25 cellular contexts compared by ENCODE assay signal in the genomic region with DNA sequence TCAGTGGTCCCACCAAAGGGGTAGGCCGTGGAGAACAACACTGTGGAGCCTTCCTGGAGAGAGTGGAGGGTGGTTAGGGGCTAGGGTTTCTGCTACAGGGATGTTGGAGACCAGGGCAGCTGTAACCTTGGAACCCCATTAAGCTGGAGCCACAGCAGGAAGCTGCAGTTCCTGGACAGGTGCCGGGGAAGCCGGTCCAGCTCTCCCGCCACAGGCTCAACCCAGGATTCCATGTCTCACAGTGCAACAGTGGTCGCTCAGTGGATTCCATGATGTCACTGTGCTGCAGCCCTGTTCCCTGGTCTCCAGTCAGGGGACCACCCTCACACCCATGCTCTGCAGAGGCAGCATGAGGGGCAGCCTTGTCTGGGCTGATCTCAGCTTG.
"Had no signal": no experiment of that assay in that cellular context is flagged by ENCODE, and none has a peak within 500 bp of the region (broad histone marks: within the 10 kb centered on the region; RNA-seq: fewer than 3 reads in every experiment).

No MANE protein-coding gene starts in this region.

- H2AFZ ChIP-seq: parathyroid adenoma had no signal

- H3K4me1 ChIP-seq: esophagus squamous epithelium, left lung, parathyroid adenoma, right lobe of liver, tibial nerve, upper lobe of left lung, vagina had no signal

- H3K9ac ChIP-seq: parathyroid adenoma had no signal

- ATAC-seq: left lung; stimulated activated naive B cell treated with anti-CD40 and anti-IgM and Interleukin-4, amounts not matched to agents 10 μg/mL and 1 μg/mL and 100 μg/mL, for 72 hours had no signal

- H3K9me3 Mint-ChIP-seq: endodermal cell; natural killer cell treated with Interleukin-12 subunit alpha and Interleukin-12 subunit beta and Interleukin-15 and Interleukin-18, amount 100 ng/mL, for 72 hours; stimulated activated naive B cell treated with anti-CD40 and anti-IgM and Interleukin-4, amounts not matched to agents 10 μg/mL and 1 μg/mL and 100 μg/mL, for 72 hours; stimulated activated naive CD8-positive, alpha-beta T cell treated with anti-CD3 and anti-CD28 coated beads, Interleukin-15, Interleukin-2, amounts not matched to agents 100 ng/mL and 50 ng/mL, for 24 hours had no signal

- H3K27ac ChIP-seq: epithelial cell of prostate, esophagus squamous epithelium, heart right ventricle, left lung, parathyroid adenoma, right lobe of liver, thoracic aorta, tibial nerve, upper lobe of left lung, vagina had no signal

- DNase-seq: effector CD8-positive, alpha-beta T cell; endodermal cell; esophagus squamous epithelium; foreskin melanocyte; glutamatergic neuron; left cardiac atrium; left lung; mammary epithelial cell; mesendoderm; midbrain; naive B cell; right lobe of liver; stimulated activated CD4-positive, alpha-beta T cell treated with anti-CD3 and anti-CD28 coated beads, Interleukin-4, amount 100 ng/mL, for 4 hours; stimulated activated naive B cell treated with anti-CD40 and anti-IgM and Interleukin-4, amounts not matched to agents 10 μg/mL and 1 μg/mL and 100 μg/mL, for 72 hours had no signal

- H3K9me3 ChIP-seq: esophagus squamous epithelium, heart right ventricle, left lung, right lobe of liver, thoracic aorta, tibial nerve, upper lobe of left lung, vagina had no signal

- H3K27ac Mint-ChIP-seq: endodermal cell; naive B cell; natural killer cell treated with Interleukin-12 subunit alpha and Interleukin-12 subunit beta and Interleukin-15 and Interleukin-18, amount 100 ng/mL, for 72 hours; progenitor cell of endocrine pancreas; stimulated activated naive B cell treated with anti-CD40 and anti-IgM and Interleukin-4, amounts not matched to agents 10 μg/mL and 1 μg/mL and 100 μg/mL, for 72 hours; stimulated activated naive CD8-positive, alpha-beta T cell treated with anti-CD3 and anti-CD28 coated beads, Interleukin-15, Interleukin-2, amounts not matched to agents 100 ng/mL and 50 ng/mL, for 24 hours had no signal

- H3K4me3 ChIP-seq: esophagus squamous epithelium, heart right ventricle, left lung, right lobe of liver, thoracic aorta, tibial nerve, upper lobe of left lung, vagina had no signal

- H3K4me3 Mint-ChIP-seq: endodermal cell; naive B cell; natural killer cell treated with Interleukin-12 subunit alpha and Interleukin-12 subunit beta and Interleukin-15 and Interleukin-18, amount 100 ng/mL, for 72 hours; neural crest cell; stimulated activated naive B cell treated with anti-CD40 and anti-IgM and Interleukin-4, amounts not matched to agents 10 μg/mL and 1 μg/mL and 100 μg/mL, for 72 hours; stimulated activated naive CD8-positive, alpha-beta T cell treated with anti-CD3 and anti-CD28 coated beads, Interleukin-15, Interleukin-2, amounts not matched to agents 100 ng/mL and 50 ng/mL, for 24 hours had no signal

- H3K36me3 Mint-ChIP-seq: naive B cell; natural killer cell treated with Interleukin-12 subunit alpha and Interleukin-12 subunit beta and Interleukin-15 and Interleukin-18, amount 100 ng/mL, for 72 hours; stimulated activated naive B cell treated with anti-CD40 and anti-IgM and Interleukin-4, amounts not matched to agents 10 μg/mL and 1 μg/mL and 100 μg/mL, for 72 hours had no signal

- H3K4me1 Mint-ChIP-seq: naive B cell; neural crest cell; stimulated activated naive B cell treated with anti-CD40 and anti-IgM and Interleukin-4, amounts not matched to agents 10 μg/mL and 1 μg/mL and 100 μg/mL, for 72 hours had no signal

- H3K79me2 ChIP-seq: parathyroid adenoma had no signal

- H3K27me3 ChIP-seq: heart right ventricle, left lung, right lobe of liver, tibial nerve, upper lobe of left lung, vagina had no signal

- H3K36me3 ChIP-seq: esophagus squamous epithelium, heart right ventricle, left lung, right lobe of liver, thoracic aorta, tibial nerve, upper lobe of left lung, vagina had no signal
